ENCODE assay signal across 13 cellular contexts in the genomic region with DNA sequence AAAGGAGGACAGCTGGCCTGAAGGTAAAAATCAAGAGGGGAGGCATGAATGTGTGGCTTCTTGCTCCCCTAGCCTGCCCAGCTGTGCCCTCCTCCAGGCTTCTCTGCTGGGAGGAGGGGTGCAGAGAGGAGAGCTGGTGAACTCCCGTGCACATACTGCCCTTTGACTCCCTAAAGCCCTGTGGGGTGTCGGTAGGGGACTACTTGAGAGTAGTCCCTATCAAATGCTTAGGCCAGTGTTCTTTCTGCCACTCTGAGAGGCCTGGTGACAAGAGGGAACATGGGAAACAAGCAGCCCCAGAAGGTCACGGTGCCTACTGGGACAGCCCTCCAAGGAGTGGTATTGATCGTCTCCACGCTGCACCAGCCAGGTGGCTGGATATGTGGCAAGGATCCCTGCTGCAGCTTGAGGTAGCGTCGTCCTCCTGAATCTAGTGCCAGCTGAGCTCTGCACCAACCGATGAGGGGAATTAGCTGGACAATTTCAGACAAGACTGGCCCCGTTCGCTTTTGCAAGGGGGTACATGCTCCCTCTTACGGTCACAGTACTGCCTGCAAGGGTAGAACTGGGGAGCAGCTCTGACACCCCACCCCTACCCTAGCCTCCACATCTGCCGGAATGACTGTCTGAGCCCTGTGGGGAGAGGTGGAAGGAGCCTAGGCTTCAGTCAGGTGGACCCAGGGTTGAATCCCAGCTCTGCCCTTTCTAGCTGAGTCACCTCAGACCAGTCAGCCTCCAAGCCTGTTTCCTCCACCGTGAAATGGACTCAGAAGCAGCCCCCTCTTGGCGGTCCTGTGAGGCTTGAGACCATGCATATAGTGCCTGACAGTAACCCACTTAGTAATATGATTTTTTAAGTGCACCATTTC. TPM values are rescaled to one million over a fixed set of nuclear protein-coding genes. Genes with fewer than 3 reads are reported as not detected.
DNase-seq lines count a peak whose midpoint lies in the region; ATAC-seq and TF ChIP-seq lines count a peak whose summit lies in the region.
"Had no signal": no experiment of that assay in that cellular context is flagged by ENCODE, and none has a peak within 500 bp of the region (broad histone marks: within the 10 kb centered on the region; RNA-seq: fewer than 3 reads in every experiment).

No MANE protein-coding gene starts in this region.

- H3K9ac ChIP-seq in duodenal mucosa (ENCODE audit: low read depth in 1 of 2, low read length in 2 of 2) (no peak overlapping the region), mucosa of rectum (ENCODE audit: low read depth in 1 of 2, low read length in 2 of 2) (peak overlapping the region in 1 of 2 donors; percentile 31)

- no peak for ATAC-seq in thoracic aorta (ENCODE audit: insufficient number of reproducible peaks, low FRiP score, low read depth)
- ATAC-seq in GM19463 (IDR thresholded peaks at IDR 0.05; ENCODE audit: unreplicated experiment): no peak
- ATAC-seq: natural killer cell treated with Interleukin-12 subunit alpha and Interleukin-12 subunit beta and Interleukin-15 and Interleukin-18, amount 100 ng/mL, for 72 hours; right cardiac atrium had no signal

- H3K36me3 ChIP-seq in Peyer's patch (peaks cover 0 to 2% (median 0%) of the 10 kb centered on the region in 3 donors), duodenal mucosa (ENCODE audit: control insufficient read depth in 1 of 2, insufficient read depth in 2 of 2, low read length in 2 of 2) (peaks cover 4 to 20% of the 10 kb centered on the region in 2 donors), mucosa of rectum (ENCODE audit: control insufficient read depth in 2 of 2, insufficient read depth in 2 of 2, low read length in 2 of 2) (peaks cover 0 to 6% of the 10 kb centered on the region in 2 donors), thoracic aorta (no peaks in the 10 kb centered on the region)

- TF ChIP-seq CTCF in Peyer's patch (IDR thresholded peaks at IDR 0.05): no peak
- TF ChIP-seq CTCF in thoracic aorta (IDR thresholded peaks at IDR 0.05): no peak

- H3K27me3 ChIP-seq in Peyer's patch (no peaks in the 10 kb centered on the region), duodenal mucosa (ENCODE audit: control insufficient read depth in 1 of 2, insufficient read depth in 2 of 2, low read length in 2 of 2) (no peaks in the 10 kb centered on the region), mucosa of rectum (ENCODE audit: control insufficient read depth in 2 of 2, insufficient read depth in 2 of 2, low read length in 2 of 2) (no peaks in the 10 kb centered on the region), thoracic aorta (replicated peaks; ENCODE audit: insufficient read depth) (no peaks in the 10 kb centered on the region)

- H3K4me1 ChIP-seq in Peyer's patch: peaks cover 0 to 41% (median 6%) of the 10 kb centered on the region in 4 donors
- H3K4me1 ChIP-seq in duodenal mucosa (ENCODE audit: control insufficient read depth in 1 of 2, insufficient read depth in 2 of 2, low read length in 2 of 2): peaks cover 12 to 17% of the 10 kb centered on the region in 2 donors
- peaks cover 4 to 11% of the 10 kb centered on the region in 2 donors for H3K4me1 ChIP-seq in mucosa of rectum (ENCODE audit: control insufficient read depth in 2 of 2, insufficient read depth in 2 of 2, low read length in 2 of 2)
- peaks cover 54 to 74% of the 10 kb centered on the region in 2 donors for H3K4me1 ChIP-seq in thoracic aorta (ENCODE audit: control insufficient read depth in 1 of 2, low read depth in 2 of 2)

- TF ChIP-seq POLR2A in Peyer's patch (IDR thresholded peaks at IDR 0.05): no peak

- H3K27ac ChIP-seq in Peyer's patch (peak overlapping the region; percentile 66 to 85 (median 80)), duodenal mucosa (ENCODE audit: low read depth, low read length) (peak overlapping the region; percentile 43), mucosa of rectum (ENCODE audit: low read depth in 2 of 2, low read length in 2 of 2) (peak overlapping the region; percentile 74 to 78), thoracic aorta (peak overlapping the region; percentile 92 to 94)

- DNase-seq in Peyer's patch (no peak), thoracic aorta (ENCODE audit: low spot score) (no peak), T-helper 1 cell (no peak), occipital lobe (lab: John Stamatoyannopoulos, UW) (no peak)
- DNase-seq: activated CD4-positive, CD25-positive, alpha-beta regulatory T cell treated with anti-CD3 and anti-CD28 coated beads, Interleukin-2, amount 50 U/mL, for 72 hours; anterior cingulate cortex; GDM1; NCI-H2107 had no signal

- no peak overlapping the region for H3K4me3 ChIP-seq in Peyer's patch
- H3K4me3 ChIP-seq in duodenal mucosa (ENCODE audit: low read depth in 1 of 2, low read length in 2 of 2): no peak overlapping the region
- no peak overlapping the region for H3K4me3 ChIP-seq in mucosa of rectum (ENCODE audit: low read length in 2 of 2)
- no peak overlapping the region for H3K4me3 ChIP-seq in thoracic aorta

- H3K9me3 ChIP-seq in Peyer's patch (no peaks in the 10 kb centered on the region), duodenal mucosa (ENCODE audit: control insufficient read depth in 1 of 2, low read length in 2 of 2) (no peaks in the 10 kb centered on the region), mucosa of rectum (ENCODE audit: control insufficient read depth in 2 of 2, low read length in 2 of 2) (no peaks in the 10 kb centered on the region), thoracic aorta (no peaks in the 10 kb centered on the region)

RNA-seq across cellular contexts. Expression of a gene that starts 17.1 kb away (rescaled TPM):
- 10 to 100 TPM in 3 of 4 donors, 1 to 10 TPM in 1; 4.9 to 82.5 (median 31.6) TPM for total RNA-seq in Peyer's patch
- 1,000 to 10,000 TPM; 1,114 to 1,404 TPM for total RNA-seq in thoracic aorta
- total RNA-seq in occipital lobe: 19.8 TPM

RNA-seq across cellular contexts. Expression of a gene that starts 44.7 kb away (rescaled TPM):
- 10 to 100 TPM; 24.4 to 83.3 (median 28.2) TPM for total RNA-seq in Peyer's patch
- total RNA-seq in thoracic aorta: 10 to 100 TPM; 28.1 to 65.5 TPM
- total RNA-seq in occipital lobe: 33.5 TPM

Comparison
In these comparisons a context has a peak if more than half of its experiments do, and no peak if none do; other contexts are left out.
1. H3K27ac ChIP-seq: peak in every context shown above with its lines; median percentile 93 in thoracic aorta; 80 in Peyer's patch; 76 in mucosa of rectum; 43 in duodenal mucosa.
2. RNA of a gene that starts 17.1 kb away (total RNA-seq): 1,114 to 1,404 TPM in thoracic aorta; 4.9 to 82.5 TPM in Peyer's patch and 19.8 TPM in occipital lobe (single experiment); every median in the first group is over 10 times any median in the second.